Comparison of ENCODE assay signal across 17 cellular contexts in genomic region chr13:44322928-44323327, GRCh38.
"Had no signal": no experiment of that assay in that cellular context is flagged by ENCODE, and none has a peak within 500 bp of the region (broad histone marks: within the 10 kb centered on the region; RNA-seq: fewer than 3 reads in every experiment).

No MANE protein-coding gene starts in this region.

- H3K9me3 Mint-ChIP-seq: natural killer cell had no signal

- H3K27ac Mint-ChIP-seq: natural killer cell; stimulated activated naive B cell treated with anti-CD40 and anti-IgM and Interleukin-4, amounts not matched to agents 10 μg/mL and 1 μg/mL and 100 μg/mL, for 72 hours; T-cell had no signal

- H3K27me3 ChIP-seq: brain microvascular endothelial cell, gastrocnemius medialis, heart left ventricle, transverse colon had no signal

- H3K36me3 Mint-ChIP-seq: natural killer cell; stimulated activated naive B cell treated with anti-CD40 and anti-IgM and Interleukin-4, amounts not matched to agents 10 μg/mL and 1 μg/mL and 100 μg/mL, for 72 hours; T-cell had no signal

- H3K4me1 Mint-ChIP-seq: natural killer cell; stimulated activated naive B cell treated with anti-CD40 and anti-IgM and Interleukin-4, amounts not matched to agents 10 μg/mL and 1 μg/mL and 100 μg/mL, for 72 hours; T-cell had no signal

- DNase-seq: activated CD4-positive, CD25-positive, alpha-beta regulatory T cell treated with anti-CD3 and anti-CD28 coated beads, Interleukin-2, amount 50 U/mL, for 72 hours; activated naive CD4-positive, alpha-beta T cell treated with Interleukin-2 at 50 U/mL for 16 hours; activated T-cell treated with anti-CD3 and anti-CD28 coated beads for 4 hours; anterior cingulate cortex; brain microvascular endothelial cell; cerebellar nuclear complex; effector memory CD4-positive, alpha-beta T cell; gastrocnemius medialis; heart left ventricle; mesenchymal stem cell; natural killer cell; retina; stimulated activated CD4-positive, alpha-beta T cell treated with anti-CD3 and anti-CD28 coated beads, Interleukin-4, amount 100 ng/mL, for 1 hour; stimulated activated naive B cell treated with anti-CD40 and anti-IgM and Interleukin-4, amounts not matched to agents 10 μg/mL and 1 μg/mL and 100 μg/mL, for 72 hours; T-cell; T-helper 9 cell; transverse colon had no signal

- H3K4me3 Mint-ChIP-seq: natural killer cell; stimulated activated naive B cell treated with anti-CD40 and anti-IgM and Interleukin-4, amounts not matched to agents 10 μg/mL and 1 μg/mL and 100 μg/mL, for 72 hours; T-cell had no signal

- H3K9me3 ChIP-seq: gastrocnemius medialis, transverse colon had no signal

- H3K36me3 ChIP-seq: brain microvascular endothelial cell, gastrocnemius medialis, heart left ventricle, transverse colon had no signal

- H3K4me3 ChIP-seq: gastrocnemius medialis, heart left ventricle, transverse colon had no signal

- ATAC-seq: gastrocnemius medialis; heart left ventricle; natural killer cell; stimulated activated naive B cell treated with anti-CD40 and anti-IgM and Interleukin-4, amounts not matched to agents 10 μg/mL and 1 μg/mL and 100 μg/mL, for 72 hours; T-cell had no signal

- H3K27ac ChIP-seq: brain microvascular endothelial cell, gastrocnemius medialis, heart left ventricle, transverse colon had no signal
